Comparison of ENCODE assay signal across 23 cellular contexts in the genomic region with DNA sequence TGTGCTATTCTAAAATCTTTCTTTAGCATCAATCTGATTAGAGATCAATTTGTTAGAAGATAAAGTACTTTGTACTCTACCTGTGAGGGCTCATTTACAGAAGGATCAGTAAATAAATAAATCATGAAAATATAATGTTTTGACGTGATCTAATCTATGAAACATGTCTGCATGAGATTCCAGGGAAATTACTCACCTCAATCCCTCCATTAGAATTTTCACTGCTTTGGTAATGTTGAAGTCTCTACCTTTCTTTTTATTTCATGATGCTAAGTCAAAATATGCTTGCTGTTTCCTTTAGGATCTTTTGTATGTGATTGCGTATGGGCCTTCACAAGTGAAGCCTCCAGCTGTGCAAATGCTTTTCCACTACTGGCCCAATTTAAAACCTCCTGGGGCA.
"Had no signal": no experiment of that assay in that cellular context is flagged by ENCODE, and none has a peak within 500 bp of the region (broad histone marks: within the 10 kb centered on the region; RNA-seq: fewer than 3 reads in every experiment).

No MANE protein-coding gene starts in this region.

- DNase-seq: activated CD4-positive, alpha-beta memory T cell treated with anti-CD3 and anti-CD28 coated beads for 36 hours; activated CD4-positive, alpha-beta T cell treated with anti-CD3 and anti-CD28 coated beads for 1 hour; activated CD4-positive, alpha-beta T cell treated with anti-CD3 and anti-CD28 coated beads, Interleukin-2, amount 10 ng/mL, durations not matched to agents 7 days and 5 days; activated CD8-positive, alpha-beta memory T cell treated with anti-CD3 and anti-CD28 coated beads for 24 hours; activated effector memory CD4-positive, alpha-beta T cell treated with anti-CD3 and anti-CD28 coated beads, Interleukin-2, amount 50 U/mL, for 16 hours; activated naive CD4-positive, alpha-beta T cell treated with Interleukin-2 at 50 U/mL for 16 hours; activated T-cell treated with anti-CD3 and anti-CD28 coated beads, Interleukin-2, amount 50 U/mL, for 4 hours; amygdala; brain microvascular endothelial cell; MG63; NCI-H1105; NCI-H1436 treated with DMSO at 0.1 percent for 48 hours; NCI-H187; NCI-H2081; NCI-H510A treated with DMSO at 0.1 percent for 48 hours; NK-92 treated with Interleukin-12 subunit alpha and Interleukin-12 subunit beta, amount 100 ng/mL, for 24 hours; OCI-M1; Peyer's patch; SHP77 treated with DMSO at 0.1 percent for 48 hours; T-helper 17 cell; T-helper 9 cell had no signal

- H3K27ac Mint-ChIP-seq: activated CD4-positive, alpha-beta memory T cell treated with anti-CD3 and anti-CD28 coated beads for 36 hours; activated CD4-positive, alpha-beta T cell treated with anti-CD3 and anti-CD28 coated beads, Interleukin-2, amount 10 ng/mL, durations not matched to agents 7 days and 5 days; activated naive CD4-positive, alpha-beta T cell treated with anti-CD3 and anti-CD28 coated beads, Interleukin-2, amount 50 U/mL, for 72 hours; T-helper 17 cell; WTC11 had no signal

- H3K4me3 Mint-ChIP-seq: activated CD4-positive, alpha-beta memory T cell treated with anti-CD3 and anti-CD28 coated beads for 36 hours; activated CD4-positive, alpha-beta T cell treated with anti-CD3 and anti-CD28 coated beads, Interleukin-2, amount 10 ng/mL, durations not matched to agents 7 days and 5 days; activated T-cell treated with anti-CD3 and anti-CD28 coated beads, Interleukin-2, amount 50 U/mL, for 4 hours; T-helper 17 cell; WTC11 had no signal

- H3K27me3 ChIP-seq: brain microvascular endothelial cell, MG63, Peyer's patch had no signal

- ATAC-seq: activated naive CD4-positive, alpha-beta T cell treated with anti-CD3 and anti-CD28 coated beads, Interleukin-2, amount 50 U/mL, for 72 hours; activated T-cell treated with anti-CD3 and anti-CD28 coated beads, Interleukin-2, amount 50 U/mL, for 4 hours; T-helper 17 cell; WTC11 had no signal

- H3K9me3 ChIP-seq: MG63, Peyer's patch had no signal

- H3K4me1 ChIP-seq: Peyer's patch had no signal

- H3K9me3 Mint-ChIP-seq: activated CD4-positive, alpha-beta memory T cell treated with anti-CD3 and anti-CD28 coated beads for 36 hours; activated CD4-positive, alpha-beta T cell treated with anti-CD3 and anti-CD28 coated beads, Interleukin-2, amount 10 ng/mL, durations not matched to agents 7 days and 5 days; activated T-cell treated with anti-CD3 and anti-CD28 coated beads, Interleukin-2, amount 50 U/mL, for 4 hours; WTC11 had no signal

- H3K36me3 Mint-ChIP-seq: activated CD4-positive, alpha-beta memory T cell treated with anti-CD3 and anti-CD28 coated beads for 36 hours; activated naive CD4-positive, alpha-beta T cell treated with anti-CD3 and anti-CD28 coated beads, Interleukin-2, amount 50 U/mL, for 72 hours; WTC11 had no signal

- H3K36me3 ChIP-seq: brain microvascular endothelial cell, MG63, Peyer's patch had no signal

- H3K4me3 ChIP-seq: MG63, Peyer's patch had no signal

- H3K27ac ChIP-seq: brain microvascular endothelial cell, Peyer's patch had no signal

- H3K4me1 Mint-ChIP-seq: activated CD4-positive, alpha-beta T cell treated with anti-CD3 and anti-CD28 coated beads, Interleukin-2, amount 10 ng/mL, durations not matched to agents 7 days and 5 days; T-helper 17 cell; WTC11 had no signal
